Comparison of ENCODE assay signal across 1 cellular context in the genomic region with DNA sequence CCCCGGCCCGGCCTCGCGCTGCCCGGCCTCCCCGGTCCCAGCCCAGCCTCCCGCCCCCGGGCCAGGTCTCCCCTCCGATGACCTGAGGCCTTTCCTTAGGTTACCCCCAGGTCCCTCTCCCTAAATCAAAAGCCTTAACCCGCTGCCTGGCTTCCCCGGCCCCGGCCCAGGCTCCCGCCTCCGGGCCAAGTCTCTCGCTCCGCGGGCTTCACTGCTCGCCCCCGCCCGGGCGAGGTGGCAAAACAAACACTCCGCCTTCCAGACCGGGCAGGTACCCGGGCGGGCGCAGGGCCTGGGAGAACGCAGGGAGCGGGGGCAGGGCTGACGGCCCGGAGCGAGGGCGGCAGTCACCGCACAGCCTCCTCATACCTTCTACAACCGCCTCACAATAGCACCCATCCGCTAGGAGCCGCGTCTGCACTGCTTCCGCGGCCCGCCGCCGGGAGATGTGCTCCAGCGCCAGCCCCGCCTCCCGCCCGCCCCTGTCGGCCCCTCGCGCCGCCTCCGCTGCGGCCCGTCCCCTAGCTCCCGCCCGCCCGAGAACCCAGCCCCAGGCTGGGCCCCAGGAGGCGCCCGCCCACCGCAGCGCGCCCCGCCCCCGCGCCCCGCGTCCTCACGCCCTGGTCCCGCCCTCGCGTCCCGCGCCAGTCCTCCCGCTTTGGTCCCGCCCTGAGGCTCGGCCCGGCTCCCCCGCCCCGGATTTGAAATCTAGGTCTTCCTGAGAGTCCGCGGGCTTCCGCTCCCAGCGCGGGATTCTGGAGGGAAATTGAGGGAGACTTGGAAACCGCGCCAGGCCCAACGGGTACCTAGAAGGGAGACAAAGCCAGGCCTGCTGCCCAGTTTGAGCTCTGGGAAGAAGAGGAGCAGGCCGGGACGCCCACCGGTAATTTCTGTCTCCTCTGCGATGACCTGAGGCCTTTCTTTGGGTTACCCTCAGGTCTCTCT.
A peak's percentile ranks its signal among the peaks of the same experiment; 100 is the strongest.
TF ChIP-seq lines count a peak whose summit lies in the region.

A gene (minus strand): TSS at position 422 of the 945 bp plus-strand sequence. CDS start 10,994 bp downstream, outside the sequence.
A gene with protein sequence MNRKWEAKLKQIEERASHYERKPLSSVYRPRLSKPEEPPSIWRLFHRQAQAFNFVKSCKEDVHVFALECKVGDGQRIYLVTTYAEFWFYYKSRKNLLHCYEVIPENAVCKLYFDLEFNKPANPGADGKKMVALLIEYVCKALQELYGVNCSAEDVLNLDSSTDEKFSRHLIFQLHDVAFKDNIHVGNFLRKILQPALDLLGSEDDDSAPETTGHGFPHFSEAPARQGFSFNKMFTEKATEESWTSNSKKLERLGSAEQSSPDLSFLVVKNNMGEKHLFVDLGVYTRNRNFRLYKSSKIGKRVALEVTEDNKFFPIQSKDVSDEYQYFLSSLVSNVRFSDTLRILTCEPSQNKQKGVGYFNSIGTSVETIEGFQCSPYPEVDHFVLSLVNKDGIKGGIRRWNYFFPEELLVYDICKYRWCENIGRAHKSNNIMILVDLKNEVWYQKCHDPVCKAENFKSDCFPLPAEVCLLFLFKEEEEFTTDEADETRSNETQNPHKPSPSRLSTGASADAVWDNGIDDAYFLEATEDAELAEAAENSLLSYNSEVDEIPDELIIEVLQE (plus strand): TSS at position 713 of the 945 bp plus-strand sequence. CDS start 7,403 bp downstream, outside the sequence.

TF ChIP-seq in HepG2, 621 proteins besides CTCF, POLR2A, EP300 and RAD21 (continued from another document and continues in another):
- TF ChIP-seq PAWR (CRISPR knock-in tag; IDR thresholded peaks at IDR 0.05; ENCODE audit: borderline replicate concordance) (no peak), ZNF570 (CRISPR knock-in tag; IDR thresholded peaks at IDR 0.05; ENCODE audit: borderline replicate concordance) (no peak), FOSL2 (CRISPR knock-in tag; IDR thresholded peaks at IDR 0.05) (no peak), HES4 (CRISPR knock-in tag; IDR thresholded peaks at IDR 0.05; ENCODE audit: borderline replicate concordance) (peak; percentile 9; the same call in 1 of the 2 replicates), PITX1 (CRISPR knock-in tag; IDR thresholded peaks at IDR 0.05) (no peak), FOXK1 (CRISPR knock-in tag; IDR thresholded peaks at IDR 0.05; ENCODE audit: borderline replicate concordance, low read depth) (no peak), ZNF577 (CRISPR knock-in tag; IDR thresholded peaks at IDR 0.05; ENCODE audit: borderline replicate concordance, low read depth) (no peak), ZNF556 (CRISPR knock-in tag; IDR thresholded peaks at IDR 0.05; ENCODE audit: borderline replicate concordance) (peak; percentile 74; the same call in 1 of the 2 replicates), ZNF775 (CRISPR knock-in tag; IDR thresholded peaks at IDR 0.05; ENCODE audit: borderline replicate concordance) (no peak), ZNF34 (CRISPR knock-in tag; IDR thresholded peaks at IDR 0.05; ENCODE audit: borderline replicate concordance) (no peak), ZNF552 (CRISPR knock-in tag; IDR thresholded peaks at IDR 0.05; ENCODE audit: borderline replicate concordance) (no peak), PHF21A (CRISPR knock-in tag; IDR thresholded peaks at IDR 0.05) (no peak), PRMT3 (CRISPR knock-in tag; IDR thresholded peaks at IDR 0.05; ENCODE audit: borderline replicate concordance, low read depth) (no peak), SP4 (CRISPR knock-in tag; IDR thresholded peaks at IDR 0.05) (peak; percentile 93), NCOA5 (CRISPR knock-in tag; IDR thresholded peaks at IDR 0.05) (no peak), ZNF569 (CRISPR knock-in tag; IDR thresholded peaks at IDR 0.05; ENCODE audit: borderline replicate concordance) (no peak), KLF12 (CRISPR knock-in tag; IDR thresholded peaks at IDR 0.05; ENCODE audit: borderline replicate concordance) (no peak), TOE1 (CRISPR knock-in tag; IDR thresholded peaks at IDR 0.05) (no peak), MAFG (CRISPR knock-in tag; IDR thresholded peaks at IDR 0.05) (no peak), ZSCAN25 (CRISPR knock-in tag; IDR thresholded peaks at IDR 0.05) (no peak), ZSCAN9 (CRISPR knock-in tag; IDR thresholded peaks at IDR 0.05; ENCODE audit: borderline replicate concordance) (no peak; the same call in 1 of the 2 replicates), XBP1 (CRISPR knock-in tag; IDR thresholded peaks at IDR 0.05) (no peak), ZNF234 (CRISPR knock-in tag; conservative IDR thresholded peaks at IDR 0.05) (peak; percentile 25; the same call in 1 of the 2 replicates), REPIN1 (CRISPR knock-in tag; IDR thresholded peaks at IDR 0.05; ENCODE audit: borderline replicate concordance, low read depth) (peak; percentile 55; the same call in 1 of the 2 replicates), ARID2 (CRISPR knock-in tag; IDR thresholded peaks at IDR 0.05; ENCODE audit: borderline replicate concordance) (no peak), EEA1 (CRISPR knock-in tag; IDR thresholded peaks at IDR 0.05; ENCODE audit: borderline replicate concordance) (no peak), PHF20 (CRISPR knock-in tag; IDR thresholded peaks at IDR 0.05) (peak; percentile 56; the same call in 1 of the 2 replicates)
- TF ChIP-seq, protein P1, sequence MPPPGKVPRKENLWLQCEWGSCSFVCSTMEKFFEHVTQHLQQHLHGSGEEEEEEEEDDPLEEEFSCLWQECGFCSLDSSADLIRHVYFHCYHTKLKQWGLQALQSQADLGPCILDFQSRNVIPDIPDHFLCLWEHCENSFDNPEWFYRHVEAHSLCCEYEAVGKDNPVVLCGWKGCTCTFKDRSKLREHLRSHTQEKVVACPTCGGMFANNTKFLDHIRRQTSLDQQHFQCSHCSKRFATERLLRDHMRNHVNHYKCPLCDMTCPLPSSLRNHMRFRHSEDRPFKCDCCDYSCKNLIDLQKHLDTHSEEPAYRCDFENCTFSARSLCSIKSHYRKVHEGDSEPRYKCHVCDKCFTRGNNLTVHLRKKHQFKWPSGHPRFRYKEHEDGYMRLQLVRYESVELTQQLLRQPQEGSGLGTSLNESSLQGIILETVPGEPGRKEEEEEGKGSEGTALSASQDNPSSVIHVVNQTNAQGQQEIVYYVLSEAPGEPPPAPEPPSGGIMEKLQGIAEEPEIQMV (CRISPR knock-in tag; IDR thresholded peaks at IDR 0.05; ENCODE audit: low read depth) = peak; percentile 98
- TF ChIP-seq, protein P2, sequence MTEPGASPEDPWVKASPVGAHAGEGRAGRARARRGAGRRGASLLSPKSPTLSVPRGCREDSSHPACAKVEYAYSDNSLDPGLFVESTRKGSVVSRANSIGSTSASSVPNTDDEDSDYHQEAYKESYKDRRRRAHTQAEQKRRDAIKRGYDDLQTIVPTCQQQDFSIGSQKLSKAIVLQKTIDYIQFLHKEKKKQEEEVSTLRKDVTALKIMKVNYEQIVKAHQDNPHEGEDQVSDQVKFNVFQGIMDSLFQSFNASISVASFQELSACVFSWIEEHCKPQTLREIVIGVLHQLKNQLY (CRISPR knock-in tag; IDR thresholded peaks at IDR 0.05) = no peak
- TF ChIP-seq, protein P3, sequence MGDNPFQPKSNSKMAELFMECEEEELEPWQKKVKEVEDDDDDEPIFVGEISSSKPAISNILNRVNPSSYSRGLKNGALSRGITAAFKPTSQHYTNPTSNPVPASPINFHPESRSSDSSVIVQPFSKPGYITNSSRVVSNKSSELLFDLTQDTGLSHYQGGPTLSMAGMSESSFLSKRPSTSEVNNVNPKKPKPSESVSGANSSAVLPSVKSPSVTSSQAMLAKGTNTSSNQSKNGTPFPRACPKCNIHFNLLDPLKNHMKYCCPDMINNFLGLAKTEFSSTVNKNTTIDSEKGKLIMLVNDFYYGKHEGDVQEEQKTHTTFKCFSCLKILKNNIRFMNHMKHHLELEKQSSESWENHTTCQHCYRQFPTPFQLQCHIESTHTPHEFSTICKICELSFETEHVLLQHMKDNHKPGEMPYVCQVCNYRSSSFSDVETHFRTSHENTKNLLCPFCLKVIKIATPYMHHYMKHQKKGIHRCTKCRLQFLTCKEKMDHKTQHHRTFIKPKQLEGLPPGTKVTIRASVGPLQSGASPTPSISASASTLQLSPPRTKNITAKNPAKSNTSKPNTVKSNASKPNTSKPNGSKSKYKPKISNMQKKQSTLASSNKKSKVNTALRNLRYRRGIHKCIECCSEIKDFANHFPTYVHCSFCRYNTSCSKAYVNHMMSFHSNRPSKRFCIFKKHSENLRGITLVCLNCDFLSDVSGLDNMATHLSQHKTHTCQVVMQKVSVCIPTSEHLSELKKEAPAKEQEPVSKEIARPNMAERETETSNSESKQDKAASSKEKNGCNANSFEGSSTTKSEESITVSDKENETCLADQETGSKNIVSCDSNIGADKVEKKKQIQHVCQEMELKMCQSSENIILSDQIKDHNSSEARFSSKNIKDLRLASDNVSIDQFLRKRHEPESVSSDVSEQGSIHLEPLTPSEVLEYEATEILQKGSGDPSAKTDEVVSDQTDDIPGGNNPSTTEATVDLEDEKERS (CRISPR knock-in tag; IDR thresholded peaks at IDR 0.05) = no peak
- TF ChIP-seq, protein P4, sequence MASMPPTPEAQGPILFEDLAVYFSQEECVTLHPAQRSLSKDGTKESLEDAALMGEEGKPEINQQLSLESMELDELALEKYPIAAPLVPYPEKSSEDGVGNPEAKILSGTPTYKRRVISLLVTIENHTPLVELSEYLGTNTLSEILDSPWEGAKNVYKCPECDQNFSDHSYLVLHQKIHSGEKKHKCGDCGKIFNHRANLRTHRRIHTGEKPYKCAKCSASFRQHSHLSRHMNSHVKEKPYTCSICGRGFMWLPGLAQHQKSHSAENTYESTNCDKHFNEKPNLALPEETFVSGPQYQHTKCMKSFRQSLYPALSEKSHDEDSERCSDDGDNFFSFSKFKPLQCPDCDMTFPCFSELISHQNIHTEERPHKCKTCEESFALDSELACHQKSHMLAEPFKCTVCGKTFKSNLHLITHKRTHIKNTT (CRISPR knock-in tag; IDR thresholded peaks at IDR 0.05) = no peak
- TF ChIP-seq, protein P5, sequence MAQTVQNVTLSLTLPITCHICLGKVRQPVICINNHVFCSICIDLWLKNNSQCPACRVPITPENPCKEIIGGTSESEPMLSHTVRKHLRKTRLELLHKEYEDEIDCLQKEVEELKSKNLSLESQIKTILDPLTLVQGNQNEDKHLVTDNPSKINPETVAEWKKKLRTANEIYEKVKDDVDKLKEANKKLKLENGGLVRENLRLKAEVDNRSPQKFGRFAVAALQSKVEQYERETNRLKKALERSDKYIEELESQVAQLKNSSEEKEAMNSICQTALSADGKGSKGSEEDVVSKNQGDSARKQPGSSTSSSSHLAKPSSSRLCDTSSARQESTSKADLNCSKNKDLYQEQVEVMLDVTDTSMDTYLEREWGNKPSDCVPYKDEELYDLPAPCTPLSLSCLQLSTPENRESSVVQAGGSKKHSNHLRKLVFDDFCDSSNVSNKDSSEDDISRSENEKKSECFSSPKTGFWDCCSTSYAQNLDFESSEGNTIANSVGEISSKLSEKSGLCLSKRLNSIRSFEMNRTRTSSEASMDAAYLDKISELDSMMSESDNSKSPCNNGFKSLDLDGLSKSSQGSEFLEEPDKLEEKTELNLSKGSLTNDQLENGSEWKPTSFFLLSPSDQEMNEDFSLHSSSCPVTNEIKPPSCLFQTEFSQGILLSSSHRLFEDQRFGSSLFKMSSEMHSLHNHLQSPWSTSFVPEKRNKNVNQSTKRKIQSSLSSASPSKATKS (CRISPR knock-in tag; IDR thresholded peaks at IDR 0.05) = no peak
- TF ChIP-seq, protein P6, sequence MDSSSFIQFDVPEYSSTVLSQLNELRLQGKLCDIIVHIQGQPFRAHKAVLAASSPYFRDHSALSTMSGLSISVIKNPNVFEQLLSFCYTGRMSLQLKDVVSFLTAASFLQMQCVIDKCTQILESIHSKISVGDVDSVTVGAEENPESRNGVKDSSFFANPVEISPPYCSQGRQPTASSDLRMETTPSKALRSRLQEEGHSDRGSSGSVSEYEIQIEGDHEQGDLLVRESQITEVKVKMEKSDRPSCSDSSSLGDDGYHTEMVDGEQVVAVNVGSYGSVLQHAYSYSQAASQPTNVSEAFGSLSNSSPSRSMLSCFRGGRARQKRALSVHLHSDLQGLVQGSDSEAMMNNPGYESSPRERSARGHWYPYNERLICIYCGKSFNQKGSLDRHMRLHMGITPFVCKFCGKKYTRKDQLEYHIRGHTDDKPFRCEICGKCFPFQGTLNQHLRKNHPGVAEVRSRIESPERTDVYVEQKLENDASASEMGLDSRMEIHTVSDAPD (CRISPR knock-in tag; IDR thresholded peaks at IDR 0.05) = no peak; the same call in 1 of the 2 replicates
- TF ChIP-seq, protein P7, sequence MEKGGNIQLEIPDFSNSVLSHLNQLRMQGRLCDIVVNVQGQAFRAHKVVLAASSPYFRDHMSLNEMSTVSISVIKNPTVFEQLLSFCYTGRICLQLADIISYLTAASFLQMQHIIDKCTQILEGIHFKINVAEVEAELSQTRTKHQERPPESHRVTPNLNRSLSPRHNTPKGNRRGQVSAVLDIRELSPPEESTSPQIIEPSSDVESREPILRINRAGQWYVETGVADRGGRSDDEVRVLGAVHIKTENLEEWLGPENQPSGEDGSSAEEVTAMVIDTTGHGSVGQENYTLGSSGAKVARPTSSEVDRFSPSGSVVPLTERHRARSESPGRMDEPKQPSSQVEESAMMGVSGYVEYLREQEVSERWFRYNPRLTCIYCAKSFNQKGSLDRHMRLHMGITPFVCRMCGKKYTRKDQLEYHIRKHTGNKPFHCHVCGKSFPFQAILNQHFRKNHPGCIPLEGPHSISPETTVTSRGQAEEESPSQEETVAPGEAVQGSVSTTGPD (CRISPR knock-in tag; IDR thresholded peaks at IDR 0.05) = no peak
- TF ChIP-seq, protein P8, sequence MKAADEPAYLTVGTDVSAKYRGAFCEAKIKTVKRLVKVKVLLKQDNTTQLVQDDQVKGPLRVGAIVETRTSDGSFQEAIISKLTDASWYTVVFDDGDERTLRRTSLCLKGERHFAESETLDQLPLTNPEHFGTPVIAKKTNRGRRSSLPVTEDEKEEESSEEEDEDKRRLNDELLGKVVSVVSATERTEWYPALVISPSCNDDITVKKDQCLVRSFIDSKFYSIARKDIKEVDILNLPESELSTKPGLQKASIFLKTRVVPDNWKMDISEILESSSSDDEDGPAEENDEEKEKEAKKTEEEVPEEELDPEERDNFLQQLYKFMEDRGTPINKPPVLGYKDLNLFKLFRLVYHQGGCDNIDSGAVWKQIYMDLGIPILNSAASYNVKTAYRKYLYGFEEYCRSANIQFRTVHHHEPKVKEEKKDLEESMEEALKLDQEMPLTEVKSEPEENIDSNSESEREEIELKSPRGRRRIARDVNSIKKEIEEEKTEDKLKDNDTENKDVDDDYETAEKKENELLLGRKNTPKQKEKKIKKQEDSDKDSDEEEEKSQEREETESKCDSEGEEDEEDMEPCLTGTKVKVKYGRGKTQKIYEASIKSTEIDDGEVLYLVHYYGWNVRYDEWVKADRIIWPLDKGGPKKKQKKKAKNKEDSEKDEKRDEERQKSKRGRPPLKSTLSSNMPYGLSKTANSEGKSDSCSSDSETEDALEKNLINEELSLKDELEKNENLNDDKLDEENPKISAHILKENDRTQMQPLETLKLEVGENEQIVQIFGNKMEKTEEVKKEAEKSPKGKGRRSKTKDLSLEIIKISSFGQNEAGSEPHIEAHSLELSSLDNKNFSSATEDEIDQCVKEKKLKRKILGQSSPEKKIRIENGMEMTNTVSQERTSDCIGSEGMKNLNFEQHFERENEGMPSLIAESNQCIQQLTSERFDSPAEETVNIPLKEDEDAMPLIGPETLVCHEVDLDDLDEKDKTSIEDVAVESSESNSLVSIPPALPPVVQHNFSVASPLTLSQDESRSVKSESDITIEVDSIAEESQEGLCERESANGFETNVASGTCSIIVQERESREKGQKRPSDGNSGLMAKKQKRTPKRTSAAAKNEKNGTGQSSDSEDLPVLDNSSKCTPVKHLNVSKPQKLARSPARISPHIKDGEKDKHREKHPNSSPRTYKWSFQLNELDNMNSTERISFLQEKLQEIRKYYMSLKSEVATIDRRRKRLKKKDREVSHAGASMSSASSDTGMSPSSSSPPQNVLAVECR (CRISPR knock-in tag; IDR thresholded peaks at IDR 0.05; ENCODE audit: borderline replicate concordance) = peak; percentile 68; the same call in 1 of the 2 replicates
